ENCODE assay signal across 8 cellular contexts in genomic region chr10:110871236-110872084, GRCh38. TPM values are rescaled to one million over a fixed set of nuclear protein-coding genes. Genes with fewer than 3 reads are reported as not detected.
DNase-seq lines count a peak whose midpoint lies in the region; ATAC-seq, FAIRE-seq and TF ChIP-seq lines count a peak whose summit lies in the region.

PDCD4 (plus strand) TSS chr10:110871928; CDS start chr10:110876028, 4,100 bp downstream.

- POLR2A ChIA-PET in A673 (lab: Charles Lee; ENCODE audit: low non-redundant PET), result interaction anchor here (0.6 kb wide), 2 partner anchors 46 to 1326 kb away, joined by 4 to 5 read pairs; no protein-coding TSS in a partner anchor

- FAIRE-seq in bronchial epithelial cell (lab: Jason Lieb, UNC) (peak; percentile 36), small intestine (lab: Jason Lieb, UNC) (no peak)

- peak; percentile 73 for ATAC-seq in GM18868 (IDR thresholded peaks at IDR 0.05; ENCODE audit: unreplicated experiment)
- peak; percentile 80 for ATAC-seq in HG03135 (IDR thresholded peaks at IDR 0.05; ENCODE audit: unreplicated experiment)

- no peaks in the 10 kb centered on the region for H3K27me3 ChIP-seq in A673 (replicated peaks; ENCODE audit: insufficient read depth, low read depth, low read length, poor library complexity)
- no peaks in the 10 kb centered on the region for H3K27me3 ChIP-seq in bronchial epithelial cell (ENCODE audit: control insufficient read depth, insufficient read depth, low read length)
- no peaks in the 10 kb centered on the region for H3K27me3 ChIP-seq in iPS-20b (ENCODE audit: insufficient read depth, low read length)
- no peaks in the 10 kb centered on the region for H3K27me3 ChIP-seq in small intestine (ENCODE audit: control insufficient read depth in 2 of 2, insufficient read depth in 2 of 2, low read length in 2 of 2)

- CTCF ChIA-PET in A673 (lab: Charles Lee), result interaction anchor here (0.6 kb wide), 1 partner anchor 36 kb away, joined by 4 read pairs; no protein-coding TSS in a partner anchor

- no peaks in the 10 kb centered on the region for H3K36me3 ChIP-seq in A673 (ENCODE audit: insufficient read depth, low read length, poor library complexity, severe bottlenecking)
- peaks cover 3% of the 10 kb centered on the region for H3K36me3 ChIP-seq in bronchial epithelial cell (ENCODE audit: control insufficient read depth, insufficient read depth, low read length)
- no peaks in the 10 kb centered on the region for H3K36me3 ChIP-seq in iPS-20b (ENCODE audit: insufficient read depth, low read depth, low read length)
- no peaks in the 10 kb centered on the region for H3K36me3 ChIP-seq in small intestine (ENCODE audit: control insufficient read depth in 2 of 2, insufficient read depth in 2 of 2, low read length in 2 of 2)

- peak within 1 kb of the TSS; percentile 90 for H3K9ac ChIP-seq in iPS-20b (ENCODE audit: low read depth, low read length)

- TSS peak; percentile 98 for BruUV-seq in A673 (replicated peaks; lab: Mats Ljungman, UMichigan)

- TF ChIP-seq CTCF in A673 (conservative IDR thresholded peaks at IDR 0.05; ENCODE audit: low read depth, low read length) (no peak), WI38 (IDR thresholded peaks at IDR 0.05; ENCODE audit: low read depth, low read length) (no peak), bronchial epithelial cell (IDR thresholded peaks at IDR 0.05; ENCODE audit: insufficient read depth, low read length, severe bottlenecking) (no peak)

- H3K4me1 ChIP-seq in A673 (ENCODE audit: insufficient read depth, low read length, poor library complexity, severe bottlenecking) (peaks cover 3% of the 10 kb centered on the region), iPS-20b (ENCODE audit: insufficient read depth, low read length) (peaks cover 11% of the 10 kb centered on the region), small intestine (ENCODE audit: control insufficient read depth in 2 of 2, insufficient read depth in 1 of 2, low read depth in 1 of 2, low read length in 1 of 2) (peaks cover 0 to 11% of the 10 kb centered on the region in 2 donors)

- DNase-seq in A673 (ENCODE audit: low spot score) (peak; percentile 99), NCI-H2196 treated with DMSO at 0.1 percent for 48 hours (lab: John Stamatoyannopoulos, UW; ENCODE audit: unreplicated experiment) (peak; percentile 86), bronchial epithelial cell (ENCODE audit: low read depth) (peak; percentile 91), small intestine (peak; percentile 98)

- 2 to 3% (median 2%) methylated on average over 44 to 50 of the region's 50 CpGs for WGBS in small intestine, 3 donors

- H3K27ac ChIP-seq in A673 (ENCODE audit: low read depth, low read length, poor library complexity, severe bottlenecking) (peak within 1 kb of the TSS; percentile 89), iPS-20b (ENCODE audit: low read length) (peak within 1 kb of the TSS; percentile 56), small intestine (ENCODE audit: low read depth in 1 of 2, low read length in 1 of 2) (peak within 1 kb of the TSS; percentile 94 to 95)

- H3K4me3 ChIP-seq in A673 (ENCODE audit: low read depth, low read length, poor library complexity, severe bottlenecking), result peak within 1 kb of the TSS; percentile 87
- H3K4me3 ChIP-seq in WI38 (ENCODE audit: low read depth, low read length), result peak within 1 kb of the TSS; percentile 85
- peak within 1 kb of the TSS; percentile 70 for H3K4me3 ChIP-seq in bronchial epithelial cell (ENCODE audit: low read depth, low read length)
- H3K4me3 ChIP-seq in iPS-20b (ENCODE audit: low read length), result peak within 1 kb of the TSS; percentile 92
- peak within 1 kb of the TSS; percentile 81 to 100 for H3K4me3 ChIP-seq in small intestine (ENCODE audit: low read depth in 1 of 2, low read length in 2 of 2)

- intact Hi-C loops in A673 (cut with micrococcal nuclease; ENCODE audit: unreplicated experiment), result loop anchor here (5.0 kb wide), 2 partner anchors 46 to 564 kb away; partner anchors contain the start of genes BBIP1 and SHOC2

- no peaks in the 10 kb centered on the region for H3K9me3 ChIP-seq in A673 (ENCODE audit: low read depth, low read length, poor library complexity, severe bottlenecking)
- no peaks in the 10 kb centered on the region for H3K9me3 ChIP-seq in iPS-20b (ENCODE audit: insufficient read depth, low read depth, low read length)
- no peaks in the 10 kb centered on the region for H3K9me3 ChIP-seq in small intestine (ENCODE audit: control insufficient read depth, low read depth)

RNA-seq across cellular contexts. Expression of gene PDCD4, which starts in this region (rescaled TPM):
- 17.3 and 23.7 TPM in 2 replicates for total RNA-seq in A673 (2021)
- total RNA-seq in bronchial epithelial cell, result 77.9 and 136 TPM in 2 replicates
- polyA plus RNA-seq in small intestine, result 100 to 1,000 TPM; 111 to 309 (median 124) TPM

Comparison
In these comparisons a context has a peak if more than half of its experiments do, and no peak if none do; other contexts are left out.
1. Peak in every context shown above with its lines: DNase-seq, ATAC-seq, H3K4me3 ChIP-seq and H3K27ac ChIP-seq.